In the genomic region with DNA sequence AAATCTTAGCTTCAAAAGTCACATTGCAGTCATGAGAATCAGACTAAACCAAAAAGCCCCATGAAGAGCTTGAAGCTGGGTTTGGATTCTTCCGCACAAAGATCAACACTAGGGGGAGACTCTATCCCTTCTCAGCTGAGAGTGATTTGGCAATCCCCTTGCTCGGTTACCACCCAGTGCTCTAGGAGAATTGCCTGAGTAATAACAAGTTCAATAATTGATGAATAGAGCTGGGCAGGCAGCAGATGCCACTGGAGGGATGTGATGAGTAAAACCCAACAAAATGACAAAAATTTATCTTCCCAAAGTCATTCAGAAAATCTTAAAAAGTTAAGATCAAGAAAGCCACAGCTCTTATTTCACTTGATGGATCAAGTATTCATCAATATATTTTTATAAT, we compare ENCODE assay signal across 8 cellular contexts.
A peak's percentile ranks its signal among the peaks of the same experiment; 100 is the strongest.
DNase-seq lines count a peak whose midpoint lies in the region; ATAC-seq and TF ChIP-seq lines count a peak whose summit lies in the region.

No MANE protein-coding gene starts in this region.

- ATAC-seq in GM19372 (IDR thresholded peaks at IDR 0.05; ENCODE audit: low read depth, unreplicated experiment) (peak; percentile 81), HG03439 (IDR thresholded peaks at IDR 0.05; ENCODE audit: unreplicated experiment) (peak; percentile 88), upper lobe of right lung (peak; percentile 95)
- ATAC-seq in activated CD8-positive, alpha-beta memory T cell treated with anti-CD3 and anti-CD28 coated beads, Interleukin-2, amount 10 ng/mL, durations not matched to agents 7 days and 5 days, result peak; percentile 97

- no peaks in the 10 kb centered on the region for H4K20me1 ChIP-seq in fibroblast of lung (ENCODE audit: control insufficient read depth, extremely low read depth, insufficient read depth, low read length)

- H3K4me2 ChIP-seq in fibroblast of lung (ENCODE audit: extremely low read depth, insufficient read depth, low read length), result no peak overlapping the region

- no peaks in the 10 kb centered on the region for H3K79me2 ChIP-seq in fibroblast of lung (ENCODE audit: control insufficient read depth, insufficient read depth, low read length)

- H3K9ac ChIP-seq in fibroblast of lung (ENCODE audit: insufficient read depth, low read length), result no peak overlapping the region

- no peak overlapping the region for H2AFZ ChIP-seq in fibroblast of lung (ENCODE audit: low read length)

- H3K4me1 Mint-ChIP-seq in activated CD8-positive, alpha-beta memory T cell treated with anti-CD3 and anti-CD28 coated beads, Interleukin-2, amount 10 ng/mL, durations not matched to agents 7 days and 5 days, result peaks cover 5% of the 10 kb centered on the region
- no peaks in the 10 kb centered on the region for H3K4me1 Mint-ChIP-seq in neural crest cell

- TF ChIP-seq CTCF in fibroblast of lung (conservative IDR thresholded peaks at IDR 0.05 in 1 of 2, IDR thresholded peaks at IDR 0.05 in 1 of 2; ENCODE audit: low read depth in 1 of 2, low read length in 2 of 2) (peak; percentile 90 to 91), neural crest cell (conservative IDR thresholded peaks at IDR 0.05) (peak; percentile 80), upper lobe of right lung (IDR thresholded peaks at IDR 0.05) (peak; percentile 81)

- H3K4me3 Mint-ChIP-seq in activated CD8-positive, alpha-beta memory T cell treated with anti-CD3 and anti-CD28 coated beads, Interleukin-2, amount 10 ng/mL, durations not matched to agents 7 days and 5 days, result no peak overlapping the region
- H3K4me3 Mint-ChIP-seq in neural crest cell, result no peak overlapping the region

- peaks cover 10% of the 10 kb centered on the region for H3K27me3 Mint-ChIP-seq in activated CD8-positive, alpha-beta memory T cell treated with anti-CD3 and anti-CD28 coated beads, Interleukin-2, amount 10 ng/mL, durations not matched to agents 7 days and 5 days
- no peaks in the 10 kb centered on the region for H3K27me3 Mint-ChIP-seq in neural crest cell (ENCODE audit: low read depth)

- H3K9me3 Mint-ChIP-seq in activated CD8-positive, alpha-beta memory T cell treated with anti-CD3 and anti-CD28 coated beads, Interleukin-2, amount 10 ng/mL, durations not matched to agents 7 days and 5 days (ENCODE audit: low read depth), result no peaks in the 10 kb centered on the region
- H3K9me3 Mint-ChIP-seq in neural crest cell, result no peaks in the 10 kb centered on the region

- H3K27me3 ChIP-seq in fibroblast of lung (ENCODE audit: control insufficient read depth, insufficient read depth, low read length) (no peaks in the 10 kb centered on the region), upper lobe of right lung (no peaks in the 10 kb centered on the region)

- no peaks in the 10 kb centered on the region for H3K4me1 ChIP-seq in fibroblast of lung (ENCODE audit: control insufficient read depth, extremely low read depth, insufficient read depth, low read length)
- no peaks in the 10 kb centered on the region for H3K4me1 ChIP-seq in upper lobe of right lung

- DNase-seq in DMS 273 treated with DMSO at 0.1 percent for 48 hours (lab: John Stamatoyannopoulos, UW) (peak; percentile 32), NCI-H69 (lab: John Stamatoyannopoulos, UW) (peak; percentile 91), fibroblast of lung (ENCODE audit: low read depth in 2 of 2) (peak; percentile 70 to 93), neural crest cell (ENCODE audit: low read depth, low spot score) (peak; percentile 33), upper lobe of right lung (no peak)
- DNase-seq in activated CD8-positive, alpha-beta memory T cell treated with anti-CD3 and anti-CD28 coated beads, Interleukin-2, amount 10 ng/mL, durations not matched to agents 7 days and 5 days, result peak; percentile 70

- H3K4me3 ChIP-seq in fibroblast of lung (replicated peaks in 1 of 4; ENCODE audit: control extremely low read depth in 1 of 4, insufficient read depth in 1 of 4, low read depth in 3 of 4, low read length in 4 of 4) (no peak overlapping the region), upper lobe of right lung (no peak overlapping the region)

- H3K36me3 Mint-ChIP-seq in activated CD8-positive, alpha-beta memory T cell treated with anti-CD3 and anti-CD28 coated beads, Interleukin-2, amount 10 ng/mL, durations not matched to agents 7 days and 5 days, result no peaks in the 10 kb centered on the region
- no peaks in the 10 kb centered on the region for H3K36me3 Mint-ChIP-seq in neural crest cell (ENCODE audit: low read depth)

- H3K9me3 ChIP-seq in fibroblast of lung (ENCODE audit: control insufficient read depth, insufficient read depth, low read depth, low read length) (no peaks in the 10 kb centered on the region), upper lobe of right lung (no peaks in the 10 kb centered on the region)

- intact Hi-C loops in upper lobe of right lung (cut with DNase I), result loop anchor here (10.0 kb wide), 1 partner anchor 379 kb away; no protein-coding TSS in a partner anchor

- H3K36me3 ChIP-seq in fibroblast of lung (ENCODE audit: control insufficient read depth, insufficient read depth, low read length) (no peaks in the 10 kb centered on the region), upper lobe of right lung (no peaks in the 10 kb centered on the region)

- CTCF ChIA-PET in activated CD8-positive, alpha-beta memory T cell treated with anti-CD3 and anti-CD28 coated beads, Interleukin-2, amount 10 ng/mL, durations not matched to agents 7 days and 5 days (lab: Charles Lee), result interaction anchor here (0.7 to 4.9 kb wide), 42 partner anchors 11 to 466 kb away, joined by 3 to 59 read pairs (median 4); partner anchors contain the start of genes ARID2 and SCAF11

- H3K27ac ChIP-seq in fibroblast of lung (ENCODE audit: insufficient read depth, low read length), result no peak overlapping the region
- no peak overlapping the region for H3K27ac ChIP-seq in upper lobe of right lung

- H3K27ac Mint-ChIP-seq in activated CD8-positive, alpha-beta memory T cell treated with anti-CD3 and anti-CD28 coated beads, Interleukin-2, amount 10 ng/mL, durations not matched to agents 7 days and 5 days, result no peak overlapping the region
- no peak overlapping the region for H3K27ac Mint-ChIP-seq in neural crest cell (ENCODE audit: unreplicated experiment)
